ENCODE assay signal across 23 cellular contexts in the genomic region with DNA sequence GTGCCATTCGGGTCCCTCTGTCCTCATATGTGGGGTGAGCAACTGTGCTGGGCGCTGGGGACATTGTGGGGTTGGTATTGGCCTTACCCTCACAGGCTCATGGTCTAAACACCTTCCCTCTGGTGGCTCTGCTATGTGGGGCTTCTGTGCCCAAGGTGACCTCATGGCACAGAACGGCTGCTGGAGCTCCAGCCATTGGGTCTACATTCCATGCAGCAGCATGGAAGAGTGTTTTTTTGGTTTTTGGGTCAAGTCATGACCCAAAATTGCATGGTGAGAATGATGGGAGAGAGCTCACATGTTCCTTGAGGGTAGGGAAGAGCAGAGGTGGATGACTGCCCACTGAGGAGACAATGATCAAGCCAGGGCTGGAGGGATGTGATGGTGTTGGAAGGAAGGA. TPM values are rescaled to one million over a fixed set of nuclear protein-coding genes. Genes with fewer than 3 reads are reported as not detected.
A peak's percentile ranks its signal among the peaks of the same experiment; 100 is the strongest.
DNase-seq lines count a peak whose midpoint lies in the region; ATAC-seq, FAIRE-seq and TF ChIP-seq lines count a peak whose summit lies in the region.
"Had no signal": no experiment of that assay in that cellular context is flagged by ENCODE, and none has a peak within 500 bp of the region (broad histone marks: within the 10 kb centered on the region; RNA-seq: fewer than 3 reads in every experiment).

No MANE protein-coding gene starts in this region.

- H3K27me3 Mint-ChIP-seq in activated naive CD4-positive, alpha-beta T cell treated with anti-CD3 and anti-CD28 coated beads, Interleukin-2, amount 50 U/mL, for 24 hours, result no peaks in the 10 kb centered on the region

- H3K79me1 ChIP-seq in neuronal stem cell (ENCODE audit: low read depth, low read length), result no peaks in the 10 kb centered on the region

- H3K4me3 ChIP-seq in HEK293 (ENCODE audit: low read depth, low read length), result no peak overlapping the region
- H3K4me3 ChIP-seq in GM12878, result no peak overlapping the region
- H3K4me3 ChIP-seq in neuronal stem cell (ENCODE audit: low read length in 2 of 2), result peak overlapping the region in 1 of 2 donors; percentile 2
- H3K4me3 ChIP-seq: MG63 had no signal

- H3K4me1 ChIP-seq in HEK293 (ENCODE audit: control insufficient read depth, insufficient read depth, low read length) (no peaks in the 10 kb centered on the region; the same call in 1 of the 2 replicates), GM12878 (ENCODE audit: control insufficient read depth, insufficient read depth, low read length) (peaks cover 50% of the 10 kb centered on the region), neuronal stem cell (ENCODE audit: control insufficient read depth in 2 of 2, insufficient read depth in 1 of 2, low read depth in 1 of 2, low read length in 2 of 2) (peaks cover 2 to 7% of the 10 kb centered on the region in 2 donors)

- RAD21 ChIA-PET in GM12878 (lab: Charles Lee; ENCODE audit: unreplicated experiment), result no interaction called here

- H3K18ac ChIP-seq in neuronal stem cell (ENCODE audit: low read length), result no peak overlapping the region

- H3K4me2 ChIP-seq in GM12878 (ENCODE audit: control insufficient read depth, insufficient read depth) (peak overlapping the region; percentile 62), neuronal stem cell (ENCODE audit: insufficient read depth, low read length, poor library complexity, severe bottlenecking) (no peak overlapping the region)

- H3K9me3 Mint-ChIP-seq in activated naive CD4-positive, alpha-beta T cell treated with anti-CD3 and anti-CD28 coated beads, Interleukin-2, amount 50 U/mL, for 24 hours, result peaks cover 5% of the 10 kb centered on the region
- H3K9me3 Mint-ChIP-seq in activated naive CD4-positive, alpha-beta T cell treated with anti-CD3 and anti-CD28 coated beads, Interleukin-2, amount 50 U/mL, for 72 hours, result peaks cover 0 to 10% of the 10 kb centered on the region in 2 donors

- no peak overlapping the region for H3K4me3 Mint-ChIP-seq in activated naive CD4-positive, alpha-beta T cell treated with anti-CD3 and anti-CD28 coated beads, Interleukin-2, amount 50 U/mL, for 24 hours
- H3K4me3 Mint-ChIP-seq: HFFc6 had no signal

- H2AK5ac ChIP-seq in neuronal stem cell (ENCODE audit: low read depth, low read length), result peak overlapping the region; percentile 74

- in situ Hi-C loops in GM12878 (cut with MboI), result no loop called here

- H3K4ac ChIP-seq in neuronal stem cell (ENCODE audit: low read length), result no peak overlapping the region

- no peak overlapping the region for H2BK5ac ChIP-seq in neuronal stem cell (ENCODE audit: low read length)

- POLR2A ChIA-PET in HEK293 (lab: Yijun Ruan, JAX) (no interaction called here), GM12878 (lab: Charles Lee) (interaction anchor here (0.7 kb wide), 1 partner anchor 28 kb away, joined by 3 read pairs; no protein-coding TSS in a partner anchor)

- H3K9ac ChIP-seq in GM12878 (ENCODE audit: control insufficient read depth, insufficient read depth, low read length) (no peak overlapping the region), neuronal stem cell (ENCODE audit: low read depth, low read length, poor library complexity) (no peak overlapping the region)

- no peaks in the 10 kb centered on the region for H3K36me3 ChIP-seq in HEK293 (ENCODE audit: control insufficient read depth in 2 of 2, insufficient read depth in 1 of 2, low read length in 2 of 2)
- no peaks in the 10 kb centered on the region for H3K36me3 ChIP-seq in GM12878 (ENCODE audit: control insufficient read depth in 2 of 2, insufficient read depth in 2 of 2, low read length in 1 of 2)
- peaks cover 0 to 2% of the 10 kb centered on the region in 2 donors for H3K36me3 ChIP-seq in neuronal stem cell (replicated peaks in 1 of 2; ENCODE audit: control insufficient read depth in 2 of 2, insufficient read depth in 2 of 2, low read length in 2 of 2)
- H3K36me3 ChIP-seq: MG63 had no signal

- no peak overlapping the region for H4K8ac ChIP-seq in neuronal stem cell (ENCODE audit: low read depth, low read length)

- TSS peak; percentile 60 for BruUV-seq in GM12878 (replicated peaks; lab: Mats Ljungman, UMichigan)

- 87% methylated on average over 3 of the region's 3 CpGs for WGBS in GM12878 (ENCODE audit: insufficient coverage, insufficient replicate concordance, low lambda C conversion rate, missing lambda C conversion rate)
- WGBS in neuronal stem cell (ENCODE audit: extremely low coverage in 2 of 2, insufficient read length in 2 of 2, insufficient replicate concordance in 1 of 2), 2 donors, result no CpG with 5 or more reads among the region's 3 CpGs

- intact Hi-C loops in GM12878 (cut with micrococcal nuclease; ENCODE audit: unreplicated experiment), result no loop called here

- H2BK12ac ChIP-seq in neuronal stem cell (ENCODE audit: low read length), result no peak overlapping the region

- no peak overlapping the region for H2BK15ac ChIP-seq in neuronal stem cell (ENCODE audit: low read length)

- H2AFZ ChIP-seq in GM12878 (ENCODE audit: control insufficient read depth, low read depth, low read length), result no peak overlapping the region
- H2AFZ ChIP-seq in neuronal stem cell (ENCODE audit: low read length), result no peak overlapping the region

- H3K23ac ChIP-seq in neuronal stem cell (ENCODE audit: low read depth, low read length, poor library complexity), result no peak overlapping the region

- SMC1A ChIA-PET in GM12878 (lab: Charles Lee; ENCODE audit: uncharacterized antibody, unreplicated experiment), result no interaction called here

- peak overlapping the region; percentile 26 for H3K27ac Mint-ChIP-seq in activated naive CD4-positive, alpha-beta T cell treated with anti-CD3 and anti-CD28 coated beads, Interleukin-2, amount 50 U/mL, for 24 hours
- no peak overlapping the region for H3K27ac Mint-ChIP-seq in activated naive CD4-positive, alpha-beta T cell treated with anti-CD3 and anti-CD28 coated beads, Interleukin-2, amount 50 U/mL, for 72 hours
- H3K27ac Mint-ChIP-seq: HFFc6 had no signal

- no peaks in the 10 kb centered on the region for H4K20me1 ChIP-seq in GM12878 (ENCODE audit: control insufficient read depth, insufficient read depth)

- no peak for TF ChIP-seq POLR2A in GM12878 (IDR thresholded peaks at IDR 0.05; ENCODE audit: low read depth, low read length)

- H3K27ac ChIP-seq in HEK293 (ENCODE audit: extremely low read depth, low read depth, low read length) (no peak overlapping the region), GM12878 (ENCODE audit: control insufficient read depth, insufficient read depth) (peak overlapping the region; percentile 22; the same call in 1 of the 2 replicates), neuronal stem cell (replicated peaks; ENCODE audit: low read length) (no peak overlapping the region)

- FAIRE-seq in GM12878 (lab: Jason Lieb, UNC), result no peak
- FAIRE-seq: GM12892 had no signal

- TF ChIP-seq EP300 in GM12878 (IDR thresholded peaks at IDR 0.05; ENCODE audit: borderline replicate concordance in 1 of 2, control insufficient read depth in 1 of 2, low read depth in 2 of 2, low read length in 2 of 2), result no peak

- H3K79me2 ChIP-seq in GM12878 (ENCODE audit: control insufficient read depth, insufficient read depth, low read length), result no peaks in the 10 kb centered on the region

- no peak overlapping the region for H2BK120ac ChIP-seq in neuronal stem cell (ENCODE audit: low read depth, low read length)

- no peak for TF ChIP-seq CTCF in HEK293 (tag by site-specific recombination; IDR thresholded peaks at IDR 0.05)
- no peak for TF ChIP-seq CTCF in GM12878 (IDR thresholded peaks at IDR 0.05 in 2 of 3, conservative IDR thresholded peaks at IDR 0.05 in 1 of 3; ENCODE audit: control insufficient read depth in 2 of 3, extremely low read depth in 1 of 3, insufficient read depth in 1 of 3, low read depth in 3 of 3, low read length in 3 of 3)

- CTCF ChIA-PET in HEK293 (lab: Yijun Ruan, JAX), result interaction anchor here (0.6 to 1.3 kb wide), 2 partner anchors 33 to 47 kb away, joined by 3 to 6 read pairs; no protein-coding TSS in a partner anchor
- CTCF ChIA-PET in GM12878 (lab: Yijun Ruan, JAX), result interaction anchor here (2.6 kb wide), 2 partner anchors 32 to 46 kb away, joined by 14 read pairs; no protein-coding TSS in a partner anchor

- no peak overlapping the region for H4K91ac ChIP-seq in neuronal stem cell (ENCODE audit: low read depth, low read length, poor library complexity)

- TF ChIP-seq RAD21 in GM12878 (IDR thresholded peaks at IDR 0.05; ENCODE audit: insufficient read depth, low read depth, low read length), result no peak

- H3K4me1 Mint-ChIP-seq in activated naive CD4-positive, alpha-beta T cell treated with anti-CD3 and anti-CD28 coated beads, Interleukin-2, amount 50 U/mL, for 24 hours, result peaks cover 6% of the 10 kb centered on the region

- DNase-seq in activated naive CD4-positive, alpha-beta T cell treated with anti-CD3 and anti-CD28 coated beads, Interleukin-2, amount 50 U/mL, for 72 hours (ENCODE audit: low spot score in 2 of 2), result no peak
- no peak for DNase-seq in GM12878 (ENCODE audit: low read depth, low spot score)
- no peak for DNase-seq in neuronal stem cell (ENCODE audit: low spot score)
- no peak for DNase-seq in SKM-1 treated with dmso at 0.1 percent for 144 hours (lab: John Stamatoyannopoulos, UW; ENCODE audit: unreplicated experiment)
- no peak for DNase-seq in DMS53 (lab: John Stamatoyannopoulos, UW)
- DNase-seq: 8988T, C1 segment of cervical spinal cord, DND-41, GDM1, HFFc6, Karpas-422, MG63, NCI-H1092, NCI-H146, NCI-H2081 treated with DMSO at 0.1 percent for 48 hours, NCI-H510A, NCI-H774, Right ventricle myocardium superior had no signal

- ATAC-seq in activated naive CD4-positive, alpha-beta T cell treated with anti-CD3 and anti-CD28 coated beads, Interleukin-2, amount 50 U/mL, for 72 hours, result no peak
- ATAC-seq in GM12878 (no peak), SK-N-SH treated with all-trans-retinoic acid at 6 μM for 48 hours (no peak)
- ATAC-seq: Panc1 had no signal

- H3K9me3 ChIP-seq in HEK293 (ENCODE audit: control insufficient read depth, insufficient read depth, low read depth, low read length) (no peaks in the 10 kb centered on the region), GM12878 (replicated peaks; ENCODE audit: control insufficient read depth, insufficient read depth, low read length) (peaks cover 9% of the 10 kb centered on the region), neuronal stem cell (replicated peaks in 1 of 2; ENCODE audit: control insufficient read depth in 2 of 2, insufficient read depth in 1 of 2, low read depth in 1 of 2, low read length in 2 of 2) (peaks cover 0 to 5% of the 10 kb centered on the region in 2 donors)

- H3K27me3 ChIP-seq in GM12878 (replicated peaks in 1 of 2; ENCODE audit: control insufficient read depth in 2 of 2, insufficient read depth in 2 of 2, low read length in 1 of 2) (no peaks in the 10 kb centered on the region), neuronal stem cell (ENCODE audit: control insufficient read depth in 3 of 3, insufficient read depth in 3 of 3, low read depth in 1 of 3, low read length in 3 of 3) (peaks cover 0 to 2% (median 0%) of the 10 kb centered on the region in 3 experiments)

- peaks cover 2% of the 10 kb centered on the region for H3K36me3 Mint-ChIP-seq in activated naive CD4-positive, alpha-beta T cell treated with anti-CD3 and anti-CD28 coated beads, Interleukin-2, amount 50 U/mL, for 24 hours
- H3K36me3 Mint-ChIP-seq in activated naive CD4-positive, alpha-beta T cell treated with anti-CD3 and anti-CD28 coated beads, Interleukin-2, amount 50 U/mL, for 72 hours, result peaks cover 0 to 2% of the 10 kb centered on the region in 2 donors

- H3K14ac ChIP-seq in neuronal stem cell (ENCODE audit: low read length), result no peak overlapping the region

RNA-seq across cellular contexts. Expression of gene PGLS, which starts 17.2 kb away (rescaled TPM):
- total RNA-seq in activated naive CD4-positive, alpha-beta T cell treated with anti-CD3 and anti-CD28 coated beads, Interleukin-2, amount 50 U/mL, for 72 hours, result 10 to 100 TPM; 50.3 to 70.6 TPM
- total RNA-seq in GM12878 (2013; cell fraction: nucleolus; rRNA removed), result 26.8 and 30.3 TPM in 2 replicates
- total RNA-seq in GM12878 (2014; rRNA removed) (74.9 and 89.3 TPM in 2 replicates), GM12878 (2014; rRNA removed; fragmentation: Illumina TruSeq; extraction: Trizol) (37.4 and 41.5 TPM in 2 replicates), GM12878 (2021) (132 TPM in 2 replicates)
- polyA plus RNA-seq in GM12878 (2011; ENCODE audit: low read depth), result 26.0 TPM
- polyA plus RNA-seq in GM12878 (2011; rRNA removed) (14.9 and 32.6 TPM in 2 replicates), GM12878 (2014; fragmentation: Illumina TruSeq; extraction: Trizol) (18.2 and 44.1 TPM in 2 replicates), GM12878 (2014; fragmentation: Nextera tagmentation; extraction: Ambion mirVana) (1 to 10 TPM; 1.4 to 8.6 TPM), GM12878 (2014; rRNA removed) (136 and 139 TPM in 2 replicates), GM12878 (2016; fragmentation: Nextera tagmentation; extraction: Ambion mirVana) (100 to 1,000 TPM; 101 to 114 TPM)
- polyA plus RNA-seq in GM12878 (2011; cell fraction: cytosol; rRNA removed), result 54.2 and 80.4 TPM in 2 replicates
- 63.6 and 66.2 TPM in 2 replicates for polyA plus RNA-seq in GM12878 (2011; cell fraction: nucleus; rRNA removed)
- polyA plus RNA-seq in GM12878 (2012), result 74.7 and 91.6 TPM in 2 replicates
- 25.2 and 56.2 TPM in 2 replicates for polyA minus RNA-seq in GM12878 (2011; rRNA and poly(A)+ RNA removed)
- polyA minus RNA-seq in GM12878 (2011; cell fraction: cytosol; rRNA and poly(A)+ RNA removed), result 20.8 and 36.4 TPM in 2 replicates
- 18.1 and 28.7 TPM in 2 replicates for polyA minus RNA-seq in GM12878 (2011; cell fraction: nucleus; rRNA and poly(A)+ RNA removed)
- 109 TPM for polyA plus RNA-seq in neuronal stem cell (2013, experiment 1 of 2)
- polyA plus RNA-seq in neuronal stem cell (2013, experiment 2 of 2), result 106 TPM

RNA-seq across cellular contexts. Expression of gene COLGALT1, which starts 26.8 kb away (rescaled TPM):
- 10 to 100 TPM; 39.2 to 64.7 TPM for total RNA-seq in activated naive CD4-positive, alpha-beta T cell treated with anti-CD3 and anti-CD28 coated beads, Interleukin-2, amount 50 U/mL, for 72 hours
- total RNA-seq in GM12878 (2013; cell fraction: nucleolus; rRNA removed), result 46.9 and 53.4 TPM in 2 replicates
- total RNA-seq in GM12878 (2014; rRNA removed) (24.4 and 30.4 TPM in 2 replicates), GM12878 (2014; rRNA removed; fragmentation: Illumina TruSeq; extraction: Trizol) (16.4 and 17.0 TPM in 2 replicates), GM12878 (2021) (40.5 and 44.7 TPM in 2 replicates)
- 14.5 TPM for polyA plus RNA-seq in GM12878 (2011; ENCODE audit: low read depth)
- polyA plus RNA-seq in GM12878 (2011; rRNA removed) (40.4 and 78.8 TPM in 2 replicates), GM12878 (2014; fragmentation: Illumina TruSeq; extraction: Trizol) (31.4 and 35.7 TPM in 2 replicates), GM12878 (2014; fragmentation: Nextera tagmentation; extraction: Ambion mirVana) (1 to 10 TPM; 1.2 to 3.5 TPM), GM12878 (2014; rRNA removed) (41.8 and 44.3 TPM in 2 replicates), GM12878 (2016; fragmentation: Nextera tagmentation; extraction: Ambion mirVana) (10 to 100 TPM; 22.3 to 29.2 TPM)
- polyA plus RNA-seq in GM12878 (2011; cell fraction: cytosol; rRNA removed), result 61.6 and 90.8 TPM in 2 replicates
- polyA plus RNA-seq in GM12878 (2011; cell fraction: nucleus; rRNA removed), result 168 and 200 TPM in 2 replicates
- 23.4 and 37.5 TPM in 2 replicates for polyA plus RNA-seq in GM12878 (2012)
- polyA minus RNA-seq in GM12878 (2011; rRNA and poly(A)+ RNA removed), result 54.4 and 74.8 TPM in 2 replicates
- polyA minus RNA-seq in GM12878 (2011; cell fraction: cytosol; rRNA and poly(A)+ RNA removed), result 23.5 and 29.9 TPM in 2 replicates
- polyA minus RNA-seq in GM12878 (2011; cell fraction: nucleus; rRNA and poly(A)+ RNA removed), result 17.7 and 32.1 TPM in 2 replicates
- 51.5 TPM for polyA plus RNA-seq in neuronal stem cell (2013, experiment 1 of 2)
- 51.9 TPM for polyA plus RNA-seq in neuronal stem cell (2013, experiment 2 of 2)

RNA-seq across cellular contexts. Expression of gene SLC27A1, which starts 58.3 kb away (rescaled TPM):
- total RNA-seq in activated naive CD4-positive, alpha-beta T cell treated with anti-CD3 and anti-CD28 coated beads, Interleukin-2, amount 50 U/mL, for 72 hours, result 1 to 10 TPM; 5.8 to 6.3 TPM
- total RNA-seq in GM12878 (2013; cell fraction: nucleolus; rRNA removed), result 9.5 and 10.5 TPM in 2 replicates
- total RNA-seq in GM12878 (2014; rRNA removed) (1.3 and 2.3 TPM in 2 replicates), GM12878 (2014; rRNA removed; fragmentation: Illumina TruSeq; extraction: Trizol) (0.55 and 0.72 TPM in 2 replicates), GM12878 (2021) (2.3 and 2.8 TPM in 2 replicates)
- polyA plus RNA-seq in GM12878 (2011; ENCODE audit: low read depth), result 1.2 TPM
- polyA plus RNA-seq in GM12878 (2011; rRNA removed) (0.79 and 1.8 TPM in 2 replicates), GM12878 (2014; fragmentation: Illumina TruSeq; extraction: Trizol) (0.35 and 0.68 TPM in 2 replicates), GM12878 (2014; fragmentation: Nextera tagmentation; extraction: Ambion mirVana) (under 1 TPM; 0.11 to 0.31 TPM), GM12878 (2014; rRNA removed) (1.7 and 2.6 TPM in 2 replicates), GM12878 (2016; fragmentation: Nextera tagmentation; extraction: Ambion mirVana) (1 to 10 TPM; 1.0 to 1.4 TPM)
- 2.8 and 4.1 TPM in 2 replicates for polyA plus RNA-seq in GM12878 (2011; cell fraction: cytosol; rRNA removed)
- 8.1 and 9.0 TPM in 2 replicates for polyA plus RNA-seq in GM12878 (2011; cell fraction: nucleus; rRNA removed)
- polyA plus RNA-seq in GM12878 (2012), result 3.9 and 4.0 TPM in 2 replicates
- 0.88 and 2.7 TPM in 2 replicates for polyA minus RNA-seq in GM12878 (2011; rRNA and poly(A)+ RNA removed)
- 1.5 and 2.3 TPM in 2 replicates for polyA minus RNA-seq in GM12878 (2011; cell fraction: cytosol; rRNA and poly(A)+ RNA removed)
- 1.2 and 3.1 TPM in 2 replicates for polyA minus RNA-seq in GM12878 (2011; cell fraction: nucleus; rRNA and poly(A)+ RNA removed)
- 10.0 TPM for polyA plus RNA-seq in neuronal stem cell (2013, experiment 1 of 2)
- polyA plus RNA-seq in neuronal stem cell (2013, experiment 2 of 2), result 9.8 TPM
